Comparison of ENCODE assay signal across 8 cellular contexts in the genomic region with DNA sequence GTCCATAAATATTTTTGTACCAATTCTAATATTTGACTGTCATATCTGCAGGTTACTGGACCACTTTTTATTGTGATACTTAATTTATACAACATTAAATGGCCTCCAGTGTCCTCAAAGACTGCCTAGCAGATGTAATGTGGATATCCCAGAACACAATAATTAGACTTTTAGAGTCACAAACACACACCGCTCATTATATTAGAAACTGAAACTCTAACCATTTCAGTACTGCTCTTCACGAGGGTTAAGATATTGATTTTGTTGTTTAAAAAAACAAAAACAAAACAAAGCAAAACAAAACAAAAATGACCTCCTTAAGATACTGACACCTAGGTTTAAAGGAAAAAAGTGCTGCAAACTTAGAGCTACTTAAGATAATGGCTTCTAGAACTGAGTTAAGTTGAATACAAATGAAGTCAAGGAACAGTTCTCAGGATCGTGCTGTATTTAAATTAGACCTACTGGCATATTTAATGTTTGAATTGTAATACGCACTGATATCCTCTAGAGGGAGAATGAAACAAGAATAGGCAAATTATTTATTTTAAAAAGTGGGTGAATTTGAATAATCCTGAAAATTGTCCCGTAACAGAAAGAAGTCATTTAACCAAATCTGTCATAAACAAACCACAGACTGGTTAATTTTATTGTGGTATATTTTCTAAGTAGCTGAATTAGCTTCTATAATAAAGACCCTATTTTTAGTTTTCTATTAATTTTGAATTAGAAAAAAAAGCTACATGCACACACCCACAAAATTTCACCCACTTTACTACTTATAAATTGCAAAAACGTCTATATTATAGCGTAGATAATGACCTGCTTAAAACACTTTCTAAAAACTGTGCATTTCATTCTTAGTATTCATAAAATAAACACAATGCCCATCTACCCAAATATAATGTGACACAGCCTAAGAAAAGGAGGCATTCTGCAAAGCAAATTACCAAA.
A peak's percentile ranks its signal among the peaks of the same experiment; 100 is the strongest.
DNase-seq lines count a peak whose midpoint lies in the region; ATAC-seq, FAIRE-seq and TF ChIP-seq lines count a peak whose summit lies in the region.

No MANE protein-coding gene starts in this region.

- H3K27ac ChIP-seq in 22Rv1 (no peak overlapping the region), PC-3 (ENCODE audit: low read length) (peak overlapping the region; percentile 95)

- peak overlapping the region; percentile 77 for H3K9ac ChIP-seq in PC-3 (ENCODE audit: low read length)

- no peaks in the 10 kb centered on the region for H3K9me2 ChIP-seq in PC-3 (replicated peaks; ENCODE audit: low read length)

- H3K4me1 ChIP-seq in PC-3 (ENCODE audit: insufficient read depth, low read length): peaks cover 45% of the 10 kb centered on the region

- peak overlapping the region; percentile 88 for H3K4me2 ChIP-seq in PC-3 (ENCODE audit: low read length)

- BruUV-seq in PC-3 (replicated peaks; lab: Mats Ljungman, UMichigan): TSS peak; percentile 76

- DNase-seq in PC-3 (peak; percentile 66), lung microvascular endothelial cell (ENCODE audit: low read depth in 2 of 2) (peak; percentile 34 to 53), GM19240 (ENCODE audit: insufficient read length, low spot score) (no peak)
- no peak for DNase-seq in stimulated activated CD4-positive, alpha-beta T cell treated with anti-CD3 and anti-CD28 coated beads, Interleukin-1b, Interleukin-23, amount 100 ng/mL, for 48 hours

- FAIRE-seq in G401.6 (lab: Jason Lieb, UNC) (peak; percentile 58), colon (lab: Jason Lieb, UNC) (peak; percentile 88)

- peak; percentile 86 for TF ChIP-seq CTCF in 22Rv1 (IDR thresholded peaks at IDR 0.05)
- peak; percentile 74 for TF ChIP-seq CTCF in PC-3 (conservative IDR thresholded peaks at IDR 0.05; ENCODE audit: low read depth, low read length)

- H3K9me3 ChIP-seq in PC-3 (ENCODE audit: low read length): no peaks in the 10 kb centered on the region

- no peaks in the 10 kb centered on the region for H3K27me3 ChIP-seq in PC-3 (ENCODE audit: low read length)

- no peaks in the 10 kb centered on the region for H4K20me1 ChIP-seq in PC-3 (ENCODE audit: low read length)

- H3K79me2 ChIP-seq in PC-3 (ENCODE audit: low read length): no peaks in the 10 kb centered on the region

- CTCF ChIA-PET in PC-3 (lab: Charles Lee): no interaction called here

- no peaks in the 10 kb centered on the region for H3K36me3 ChIP-seq in PC-3 (ENCODE audit: low read depth, low read length)

- H3F3A ChIP-seq in PC-3 (ENCODE audit: low read length, unreplicated experiment): peaks cover 3% of the 10 kb centered on the region

- intact Hi-C loops in PC-3 (cut with micrococcal nuclease): loop anchor here (1.0 to 5.0 kb wide), 6 partner anchors 195 to 993 kb away; no protein-coding TSS in a partner anchor

- H3K4me3 ChIP-seq in PC-3 (ENCODE audit: low read length): peak overlapping the region; percentile 66

- H2AFZ ChIP-seq in PC-3 (ENCODE audit: low read length): peak overlapping the region; percentile 90

- POLR2A ChIA-PET in PC-3 (lab: Charles Lee; ENCODE audit: unreplicated experiment): interaction anchor here (0.6 kb wide), 1 partner anchor 350 kb away, joined by 3 read pairs; no protein-coding TSS in a partner anchor

- ATAC-seq in HG03060 (IDR thresholded peaks at IDR 0.05; ENCODE audit: low read depth, unreplicated experiment) (peak; percentile 64), PC-3 (no peak)

Comparison
In these comparisons a context has a peak if more than half of its experiments do, and no peak if none do; other contexts are left out.
1. DNase-seq: peak in PC-3 (single experiment) and lung microvascular endothelial cell (2 of 2); none in GM19240 (single experiment) and stimulated activated CD4-positive, alpha-beta T cell treated with anti-CD3 and anti-CD28 coated beads, Interleukin-1b, Interleukin-23, amount 100 ng/mL, for 48 hours (single experiment).